ENCODE assay signal across 34 cellular contexts in genomic region chr12:72485017-72485701, GRCh38.
"Had no signal": no experiment of that assay in that cellular context is flagged by ENCODE, and none has a peak within 500 bp of the region (broad histone marks: within the 10 kb centered on the region; RNA-seq: fewer than 3 reads in every experiment).

No MANE protein-coding gene starts in this region.

- H3K4me2 ChIP-seq: KMS-11 had no signal

- H3K4me1 ChIP-seq: ascending aorta, breast epithelium, Peyer's patch had no signal

- H3K27me3 ChIP-seq: ascending aorta, breast epithelium, Peyer's patch had no signal

- ATAC-seq: activated T-cell treated with anti-CD3 and anti-CD28 coated beads, Interleukin-2, amount 50 U/mL, for 4 hours; SK-N-SH treated with all-trans-retinoic acid at 6 μM for 48 hours had no signal

- H3K9me3 ChIP-seq: ascending aorta, Peyer's patch had no signal

- DNase-seq: activated B cell treated with CpG ODN at 0.5 μM for 24 hours; activated CD4-positive, alpha-beta memory T cell treated with anti-CD3 and anti-CD28 coated beads for 36 hours; activated CD4-positive, alpha-beta T cell treated with anti-CD3 and anti-CD28 coated beads for 4 hours; activated CD4-positive, alpha-beta T cell treated with anti-CD3 and anti-CD28 coated beads, Interleukin-2, amount 50 U/mL, for 1 hour; activated CD4-positive, CD25-positive, alpha-beta regulatory T cell treated with anti-CD3 and anti-CD28 coated beads, Interleukin-2, amount 50 U/mL, for 72 hours; activated CD8-positive, alpha-beta memory T cell treated with anti-CD3 and anti-CD28 coated beads, Interleukin-2, amount 50 U/mL, for 4 hours; activated naive CD4-positive, alpha-beta T cell; activated naive CD4-positive, alpha-beta T cell treated with anti-CD3 and anti-CD28 coated beads, Interleukin-2, amount 50 U/mL, for 16 hours; activated naive CD8-positive, alpha-beta T cell treated with anti-CD3 and anti-CD28 coated beads for 36 hours; activated T-cell treated with anti-CD3 and anti-CD28 coated beads for 4 hours; activated T-cell treated with anti-CD3 and anti-CD28 coated beads, Interleukin-2, amount 50 U/mL, for 4 hours; amniotic stem cell; MM.1S; MV-4-11; NCI-H1092; NCI-H1436 treated with DMSO at 0.1 percent for 48 hours; NCI-H1694 treated with DMSO at 0.1 percent for 48 hours; NCI-H2029; NCI-H2107; NCI-H226; NCI-H446 treated with DMSO at 0.1 percent for 48 hours; NCI-H69; RPMI8226; SIG-M5; SW 1271; T-helper 1 cell; T-helper 2 cell; T-helper 9 cell had no signal

- H3K27ac ChIP-seq: ascending aorta, breast epithelium, KMS-11, Peyer's patch, VCaP had no signal

- H3K4me3 ChIP-seq: ascending aorta, breast epithelium, Peyer's patch had no signal

- H3K36me3 ChIP-seq: ascending aorta, breast epithelium, Peyer's patch had no signal
